Comparison of ENCODE assay signal across 17 cellular contexts in the genomic region with DNA sequence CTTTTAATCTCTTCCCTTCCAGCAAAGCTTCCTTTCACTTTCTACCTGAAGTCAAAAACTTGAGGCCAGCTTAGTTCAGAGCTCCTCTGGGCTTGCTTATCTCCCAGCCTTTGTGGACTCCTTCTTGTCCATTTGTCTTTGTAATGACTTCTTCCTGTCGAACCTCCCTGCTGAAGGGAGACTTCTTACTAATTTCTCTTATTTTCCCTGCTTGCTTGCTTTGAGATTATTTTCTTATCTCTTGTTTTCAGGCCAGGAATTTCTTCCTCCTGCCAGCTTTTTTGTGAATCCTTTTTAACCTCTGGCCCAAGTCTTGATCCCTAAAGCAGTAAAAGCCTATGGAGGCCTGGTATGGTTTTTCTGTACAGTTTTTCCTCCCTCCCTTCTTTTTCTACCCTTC. TPM values are rescaled to one million over a fixed set of nuclear protein-coding genes. Genes with fewer than 3 reads are reported as not detected.
DNase-seq lines count a peak whose midpoint lies in the region; ATAC-seq and TF ChIP-seq lines count a peak whose summit lies in the region.
"Had no signal": no experiment of that assay in that cellular context is flagged by ENCODE, and none has a peak within 500 bp of the region (broad histone marks: within the 10 kb centered on the region; RNA-seq: fewer than 3 reads in every experiment).

No MANE protein-coding gene starts in this region.

- 33 to 51% methylated on average over 1 of the region's 1 CpG for WGBS in endodermal cell (ENCODE audit: insufficient coverage in 1 of 2, insufficient read length in 1 of 2), 2 experiments

- POLR2A ChIA-PET in activated CD4-positive, alpha-beta T cell treated with anti-CD3 and anti-CD28 coated beads, Interleukin-2, amount 10 ng/mL, durations not matched to agents 7 days and 5 days (lab: Charles Lee) = no interaction called here
- POLR2A ChIA-PET in HEK293T (lab: Yijun Ruan, JAX) = no interaction called here

- ATAC-seq in T-helper 17 cell = no peak
- ATAC-seq: A549 had no signal

- peaks cover 7% of the 10 kb centered on the region for H3K4me1 ChIP-seq in endodermal cell (ENCODE audit: control insufficient read depth, insufficient read depth, low read length)
- H3K4me1 ChIP-seq: A549 had no signal

- DNase-seq in activated CD4-positive, alpha-beta T cell treated with anti-CD3 and anti-CD28 coated beads, Interleukin-2, amount 10 ng/mL, durations not matched to agents 7 days and 5 days = no peak
- DNase-seq in activated CD4-positive, alpha-beta T cell treated with anti-CD3 and anti-CD28 coated beads for 1 hour = no peak
- no peak for DNase-seq in T-helper 17 cell
- DNase-seq in endodermal cell = no peak
- DNase-seq in nephron progenitor cell = no peak
- DNase-seq in NOMO-1 treated with DMSO at 0.1 percent for 48 hours (lab: John Stamatoyannopoulos, UW; ENCODE audit: unreplicated experiment) = no peak
- DNase-seq in NCI-H1092 (lab: John Stamatoyannopoulos, UW) = no peak
- no peak for DNase-seq in HEK293T (ENCODE audit: extremely low spot score)
- DNase-seq: GDM1, GOT3, KBM-7, NCI-H1092 treated with DMSO at 0.1 percent for 48 hours, NCI-H1694 treated with DMSO at 0.1 percent for 48 hours, SHP77 treated with DMSO at 0.1 percent for 48 hours had no signal

- peaks cover 9% of the 10 kb centered on the region for H3K36me3 ChIP-seq in endodermal cell (ENCODE audit: control insufficient read depth, insufficient read depth, low read length)

- H3K36me3 Mint-ChIP-seq in activated CD4-positive, alpha-beta T cell treated with anti-CD3 and anti-CD28 coated beads, Interleukin-2, amount 10 ng/mL, durations not matched to agents 7 days and 5 days (ENCODE audit: low read depth) = peaks cover 34% of the 10 kb centered on the region
- H3K36me3 Mint-ChIP-seq in T-helper 17 cell (ENCODE audit: low read depth) (peaks cover 6% of the 10 kb centered on the region), endodermal cell (ENCODE audit: low read depth) (peaks cover 11% of the 10 kb centered on the region), nephron progenitor cell (ENCODE audit: low read depth) (peaks cover 27% of the 10 kb centered on the region)

- H3K4me3 ChIP-seq in endodermal cell (ENCODE audit: low read length) = no peak overlapping the region
- H3K4me3 ChIP-seq: A549 had no signal

- H3K4me3 Mint-ChIP-seq in activated CD4-positive, alpha-beta T cell treated with anti-CD3 and anti-CD28 coated beads, Interleukin-2, amount 10 ng/mL, durations not matched to agents 7 days and 5 days = no peak overlapping the region
- H3K4me3 Mint-ChIP-seq in T-helper 17 cell = no peak overlapping the region
- no peak overlapping the region for H3K4me3 Mint-ChIP-seq in endodermal cell
- no peak overlapping the region for H3K4me3 Mint-ChIP-seq in nephron progenitor cell
- H3K4me3 Mint-ChIP-seq: CD14-positive monocyte had no signal

- peaks cover 24% of the 10 kb centered on the region for H3K4me1 Mint-ChIP-seq in activated CD4-positive, alpha-beta T cell treated with anti-CD3 and anti-CD28 coated beads, Interleukin-2, amount 10 ng/mL, durations not matched to agents 7 days and 5 days
- peaks cover 17% of the 10 kb centered on the region for H3K4me1 Mint-ChIP-seq in T-helper 17 cell
- H3K4me1 Mint-ChIP-seq in endodermal cell = peaks cover 15% of the 10 kb centered on the region
- peaks cover 19% of the 10 kb centered on the region for H3K4me1 Mint-ChIP-seq in nephron progenitor cell

- TF ChIP-seq CTCF in endodermal cell (conservative IDR thresholded peaks at IDR 0.05) = no peak
- TF ChIP-seq CTCF in nephron progenitor cell (IDR thresholded peaks at IDR 0.05) = no peak

- CTCF ChIA-PET in activated CD4-positive, alpha-beta T cell treated with anti-CD3 and anti-CD28 coated beads, Interleukin-2, amount 10 ng/mL, durations not matched to agents 7 days and 5 days (lab: Charles Lee) = interaction anchor here (1.2 kb wide), 1 partner anchor 9 kb away, joined by 3 read pairs; no protein-coding TSS in a partner anchor
- CTCF ChIA-PET in HEK293T (lab: Yijun Ruan, JAX) = no interaction called here

- no peaks in the 10 kb centered on the region for H3K27me3 ChIP-seq in endodermal cell (ENCODE audit: control insufficient read depth, insufficient read depth, low read length, poor library complexity, severe bottlenecking)

- H3K9me3 ChIP-seq in T-helper 17 cell (ENCODE audit: control insufficient read depth, low read length, poor library complexity, severe bottlenecking) = no peaks in the 10 kb centered on the region
- H3K9me3 ChIP-seq in endodermal cell (ENCODE audit: control insufficient read depth, low read length) = peaks cover 5% of the 10 kb centered on the region
- H3K9me3 ChIP-seq: A549 had no signal

- H3K27ac ChIP-seq in endodermal cell (ENCODE audit: low read depth, low read length) = no peak overlapping the region
- H3K27ac ChIP-seq: A549, HL-60 had no signal

- no peaks in the 10 kb centered on the region for H3K9me3 Mint-ChIP-seq in activated CD4-positive, alpha-beta T cell treated with anti-CD3 and anti-CD28 coated beads, Interleukin-2, amount 10 ng/mL, durations not matched to agents 7 days and 5 days
- H3K9me3 Mint-ChIP-seq in endodermal cell (no peaks in the 10 kb centered on the region), nephron progenitor cell (no peaks in the 10 kb centered on the region)
- H3K9me3 Mint-ChIP-seq: CD14-positive monocyte had no signal

- H3K9ac ChIP-seq in endodermal cell (ENCODE audit: extremely low read depth, low read length, poor library complexity, severe bottlenecking) = no peak overlapping the region

- H3K27me3 Mint-ChIP-seq in activated CD4-positive, alpha-beta T cell treated with anti-CD3 and anti-CD28 coated beads, Interleukin-2, amount 10 ng/mL, durations not matched to agents 7 days and 5 days = no peaks in the 10 kb centered on the region
- H3K27me3 Mint-ChIP-seq in T-helper 17 cell (no peaks in the 10 kb centered on the region), endodermal cell (ENCODE audit: insufficient read depth) (no peaks in the 10 kb centered on the region), nephron progenitor cell (ENCODE audit: low read depth, poor library complexity) (no peaks in the 10 kb centered on the region)

- H3K27ac Mint-ChIP-seq in activated CD4-positive, alpha-beta T cell treated with anti-CD3 and anti-CD28 coated beads, Interleukin-2, amount 10 ng/mL, durations not matched to agents 7 days and 5 days = peak overlapping the region; percentile 73
- H3K27ac Mint-ChIP-seq in T-helper 17 cell = peak overlapping the region; percentile 24
- peak overlapping the region; percentile 6 for H3K27ac Mint-ChIP-seq in endodermal cell
- peak overlapping the region; percentile 52 for H3K27ac Mint-ChIP-seq in nephron progenitor cell

TF ChIP-seq in HEK293T, 16 proteins besides CTCF, POLR2A, EP300 and RAD21:
- TF ChIP-seq L3MBTL2 (conservative IDR thresholded peaks at IDR 0.05) = no peak
- no peak for TF ChIP-seq SUZ12 (IDR thresholded peaks at IDR 0.05)
- TF ChIP-seq CTBP1 (IDR thresholded peaks at IDR 0.05; ENCODE audit: borderline replicate concordance) = no peak
- no peak for TF ChIP-seq LEF1 (IDR thresholded peaks at IDR 0.05; ENCODE audit: borderline replicate concordance)
- TF ChIP-seq, protein P1, sequence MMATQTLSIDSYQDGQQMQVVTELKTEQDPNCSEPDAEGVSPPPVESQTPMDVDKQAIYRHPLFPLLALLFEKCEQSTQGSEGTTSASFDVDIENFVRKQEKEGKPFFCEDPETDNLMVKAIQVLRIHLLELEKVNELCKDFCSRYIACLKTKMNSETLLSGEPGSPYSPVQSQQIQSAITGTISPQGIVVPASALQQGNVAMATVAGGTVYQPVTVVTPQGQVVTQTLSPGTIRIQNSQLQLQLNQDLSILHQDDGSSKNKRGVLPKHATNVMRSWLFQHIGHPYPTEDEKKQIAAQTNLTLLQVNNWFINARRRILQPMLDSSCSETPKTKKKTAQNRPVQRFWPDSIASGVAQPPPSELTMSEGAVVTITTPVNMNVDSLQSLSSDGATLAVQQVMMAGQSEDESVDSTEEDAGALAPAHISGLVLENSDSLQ (IDR thresholded peaks at IDR 0.05) = no peak
- TF ChIP-seq FOXM1 (IDR thresholded peaks at IDR 0.05; ENCODE audit: borderline replicate concordance) = no peak
TF ChIP-seq in HEK293T: peak in this region for 0.

RNA-seq across cellular contexts. Expression of gene DHFR, which starts 46.8 kb away (rescaled TPM):
- total RNA-seq in activated CD4-positive, alpha-beta T cell treated with anti-CD3 and anti-CD28 coated beads, Interleukin-2, amount 10 ng/mL, durations not matched to agents 7 days and 5 days = 10 to 100 TPM; 83.4 to 90.6 TPM
- 1 to 10 TPM; 5.7 to 8.3 TPM for total RNA-seq in T-helper 17 cell
- total RNA-seq in endodermal cell = 10 to 100 TPM; 48.6 to 58.5 TPM
- polyA plus RNA-seq in endodermal cell (2013, experiment 1 of 2) = 72.5 TPM
- polyA plus RNA-seq in endodermal cell (2013, experiment 2 of 2) = 60.0 TPM

RNA-seq across cellular contexts. Expression of gene MSH3, which starts 47.1 kb away (rescaled TPM):
- 10 to 100 TPM; 23.2 to 25.4 TPM for total RNA-seq in activated CD4-positive, alpha-beta T cell treated with anti-CD3 and anti-CD28 coated beads, Interleukin-2, amount 10 ng/mL, durations not matched to agents 7 days and 5 days
- total RNA-seq in T-helper 17 cell = 10 to 100 TPM; 12.6 to 17.2 TPM
- total RNA-seq in endodermal cell = 10 to 100 TPM; 17.3 to 25.2 TPM
- 14.0 TPM for polyA plus RNA-seq in endodermal cell (2013, experiment 1 of 2)
- polyA plus RNA-seq in endodermal cell (2013, experiment 2 of 2) = 12.4 TPM

Comparison
In these comparisons a context has a peak if more than half of its experiments do, and no peak if none do; other contexts are left out.
1. H3K27ac Mint-ChIP-seq: peak in every context shown above with its lines; median percentile 73 in activated CD4-positive, alpha-beta T cell treated with anti-CD3 and anti-CD28 coated beads, Interleukin-2, amount 10 ng/mL, durations not matched to agents 7 days and 5 days; 52 in nephron progenitor cell; 24 in T-helper 17 cell; 6 in endodermal cell.
2. RNA of gene DHFR, which starts 46.8 kb away (total RNA-seq): 83.4 to 90.6 TPM in activated CD4-positive, alpha-beta T cell treated with anti-CD3 and anti-CD28 coated beads, Interleukin-2, amount 10 ng/mL, durations not matched to agents 7 days and 5 days and 48.6 to 58.5 TPM in endodermal cell; 5.7 to 8.3 TPM in T-helper 17 cell; every median in the first group is over 4 times any median in the second.